ENCODE assay signal across 12 cellular contexts in the genomic region with DNA sequence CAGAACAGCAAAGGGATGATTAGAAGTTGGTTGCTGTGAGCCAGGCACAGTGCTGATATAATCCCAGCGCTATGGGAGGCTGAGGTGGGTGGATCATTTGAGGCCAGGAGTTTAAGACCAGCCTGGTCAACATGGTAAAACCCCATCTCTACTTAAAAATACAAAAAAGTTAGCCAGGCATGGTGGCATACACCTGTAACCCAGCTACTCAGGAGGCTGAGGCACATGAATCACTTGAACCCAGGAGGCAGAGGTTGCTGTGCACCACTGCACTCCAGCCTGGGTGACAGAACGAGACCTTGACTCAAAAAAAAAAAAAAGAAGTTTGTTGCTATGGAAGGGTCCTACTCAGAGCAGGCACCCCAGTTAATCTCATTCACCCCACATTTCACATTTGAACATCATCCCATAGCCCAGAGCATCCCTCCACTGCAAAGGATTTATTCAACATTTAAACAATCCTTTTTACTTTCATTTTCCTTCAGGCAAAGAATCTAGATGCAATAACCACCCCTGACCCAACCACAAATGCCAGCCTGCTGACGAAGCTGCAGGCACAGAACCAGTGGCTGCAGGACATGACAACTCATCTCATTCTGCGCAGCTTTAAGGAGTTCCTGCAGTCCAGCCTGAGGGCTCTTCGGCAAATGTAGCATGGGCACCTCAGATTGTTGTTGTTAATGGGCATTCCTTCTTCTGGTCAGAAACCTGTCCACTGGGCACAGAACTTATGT. TPM values are rescaled to one million over a fixed set of nuclear protein-coding genes. Genes with fewer than 3 reads are reported as not detected.
A peak's percentile ranks its signal among the peaks of the same experiment; 100 is the strongest.
DNase-seq lines count a peak whose midpoint lies in the region; TF ChIP-seq lines count a peak whose summit lies in the region.
"Had no signal": no experiment of that assay in that cellular context is flagged by ENCODE, and none has a peak within 500 bp of the region (broad histone marks: within the 10 kb centered on the region; RNA-seq: fewer than 3 reads in every experiment).

No MANE protein-coding gene starts in this region.

- no peaks in the 10 kb centered on the region for H3K9me3 Mint-ChIP-seq in chondrocyte (ENCODE audit: low read depth)
- H3K9me3 Mint-ChIP-seq in endothelial cell (ENCODE audit: unreplicated experiment) = no peaks in the 10 kb centered on the region
- H3K9me3 Mint-ChIP-seq: IgD-negative memory B cell had no signal

- peak overlapping the region; percentile 48 for H3K4me3 Mint-ChIP-seq in chondrocyte (ENCODE audit: unreplicated experiment)
- H3K4me3 Mint-ChIP-seq in endothelial cell (ENCODE audit: unreplicated experiment) = no peak overlapping the region

- no peaks in the 10 kb centered on the region for H3K36me3 Mint-ChIP-seq in chondrocyte (ENCODE audit: low read depth)
- no peaks in the 10 kb centered on the region for H3K36me3 Mint-ChIP-seq in endothelial cell (ENCODE audit: low read depth, unreplicated experiment)
- H3K36me3 Mint-ChIP-seq: IgD-negative memory B cell had no signal

- no peaks in the 10 kb centered on the region for H3K27me3 Mint-ChIP-seq in chondrocyte (ENCODE audit: low read depth)
- H3K27me3 Mint-ChIP-seq in endothelial cell (ENCODE audit: unreplicated experiment) = no peaks in the 10 kb centered on the region

- DNase-seq in DMS53 (lab: John Stamatoyannopoulos, UW) = peak; percentile 21
- DNase-seq in DMS53 treated with DMSO at 0.1 percent for 48 hours (lab: John Stamatoyannopoulos, UW; ENCODE audit: unreplicated experiment) = no peak
- peak; percentile 8 for DNase-seq in OCI-M1 (lab: John Stamatoyannopoulos, UW)
- no peak for DNase-seq in chondrocyte (ENCODE audit: low spot score)
- DNase-seq in renal cortical epithelial cell (ENCODE audit: low read depth) = peak; percentile 96
- DNase-seq in NAMALWA (ENCODE audit: low spot score) = no peak
- DNase-seq in endothelial cell (ENCODE audit: low spot score) = no peak
- no peak for DNase-seq in CD1c-positive myeloid dendritic cell (ENCODE audit: extremely low spot score)
- DNase-seq: 8988T; H7; stimulated activated CD4-positive, alpha-beta T cell treated with anti-CD3 and anti-CD28 coated beads, Interleukin-4, amount 100 ng/mL, for 4 hours had no signal

- peak overlapping the region; percentile 77 for H3K27ac Mint-ChIP-seq in chondrocyte (ENCODE audit: unreplicated experiment)
- no peak overlapping the region for H3K27ac Mint-ChIP-seq in endothelial cell (ENCODE audit: unreplicated experiment)
- H3K27ac Mint-ChIP-seq: IgD-negative memory B cell had no signal

- TF ChIP-seq CTCF in chondrocyte (IDR thresholded peaks at IDR 0.05) (no peak), endothelial cell (IDR thresholded peaks at IDR 0.05; ENCODE audit: unreplicated experiment) (no peak)

- H3K4me1 Mint-ChIP-seq in chondrocyte (ENCODE audit: low read depth) = peaks cover 36% of the 10 kb centered on the region
- peaks cover 4% of the 10 kb centered on the region for H3K4me1 Mint-ChIP-seq in endothelial cell (ENCODE audit: unreplicated experiment)

RNA-seq across cellular contexts. Expression of a gene that starts 4.1 kb away (rescaled TPM):
- total RNA-seq in chondrocyte (0.45 to 0.82 TPM in 2 of 3 replicates, not detected in the other), renal cortical epithelial cell (52.3 and 84.2 TPM in 2 replicates), endothelial cell (ENCODE audit: unreplicated experiment) (not detected)

Comparison
In these comparisons a context has a peak if more than half of its experiments do, and no peak if none do; other contexts are left out.
1. DNase-seq: peak in DMS53 (single experiment), OCI-M1 (single experiment) and renal cortical epithelial cell (single experiment); none in DMS53 treated with DMSO at 0.1 percent for 48 hours (single experiment), chondrocyte (single experiment), NAMALWA (single experiment), endothelial cell (single experiment) and CD1c-positive myeloid dendritic cell (single experiment).
2. RNA of a gene that starts 4.1 kb away (total RNA-seq): 52.3 to 84.2 TPM in renal cortical epithelial cell; 0.45 to 0.82 TPM in chondrocyte and not detected in endothelial cell (single experiment); every median in the first group is over 10 times any median in the second.